In the genomic region with DNA sequence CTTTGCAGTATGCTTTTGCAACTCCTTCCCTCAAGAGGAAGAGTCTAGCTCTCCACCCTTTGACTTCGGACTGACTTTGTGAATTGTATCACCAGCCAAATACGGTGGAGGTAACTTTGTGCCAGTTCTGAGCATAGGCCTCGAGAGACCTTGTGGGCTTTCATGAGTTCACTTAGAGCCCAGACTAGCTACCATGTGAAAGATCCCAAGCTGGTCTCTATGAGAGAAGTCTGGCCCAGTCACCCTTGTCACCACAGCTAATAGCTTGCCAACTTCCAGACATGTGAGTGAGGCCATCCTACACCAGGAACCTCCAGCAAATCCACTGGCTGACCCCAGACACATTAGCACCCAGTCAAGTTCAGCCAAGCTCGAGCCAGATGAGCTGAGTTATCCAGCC, we compare ENCODE assay signal across 18 cellular contexts.
A peak's percentile ranks its signal among the peaks of the same experiment; 100 is the strongest.
DNase-seq lines count a peak whose midpoint lies in the region; ATAC-seq and TF ChIP-seq lines count a peak whose summit lies in the region.
"Had no signal": no experiment of that assay in that cellular context is flagged by ENCODE, and none has a peak within 500 bp of the region (broad histone marks: within the 10 kb centered on the region; RNA-seq: fewer than 3 reads in every experiment).

No MANE protein-coding gene starts in this region.

- intact Hi-C loops in sciatic nerve (cut with DNase I) (loop anchor here (10.0 kb wide), 1 partner anchor 1056 kb away; no protein-coding TSS in a partner anchor), Right ventricle myocardium superior (cut with DNase I) (no loop called here)

- peaks cover 16% of the 10 kb centered on the region for H3K9me3 Mint-ChIP-seq in GM23338

- no peak overlapping the region for H3K27ac ChIP-seq in GM23338 (ENCODE audit: low read depth)
- H3K27ac ChIP-seq: 22Rv1; A549; BLaER1 treated with 17β-estradiol and CSF1 and Interleukin-3, amounts not matched to agents 10 nM and 100 nM; C4-2B had no signal

- H3K9me2 ChIP-seq in GM23338 (ENCODE audit: insufficient read depth) = no peaks in the 10 kb centered on the region

- TF ChIP-seq CTCF in GM23338 (conservative IDR thresholded peaks at IDR 0.05; ENCODE audit: low read depth in 2 of 2) = no peak

- H3F3A ChIP-seq in GM23338 (replicated peaks; ENCODE audit: low read depth) = no peaks in the 10 kb centered on the region

- H3K4me3 ChIP-seq in GM23338 = no peak overlapping the region
- H3K4me3 ChIP-seq: A549; BLaER1 treated with 17β-estradiol and CSF1 and Interleukin-3, amounts not matched to agents 10 nM and 100 nM had no signal

- no peak overlapping the region for H3K4me3 Mint-ChIP-seq in GM23338
- H3K4me3 Mint-ChIP-seq: B cell; CD4-positive, alpha-beta T cell; CD8-positive, alpha-beta T cell had no signal

- H4K20me1 ChIP-seq in GM23338 (replicated peaks; ENCODE audit: insufficient read depth) = no peaks in the 10 kb centered on the region
- H4K20me1 ChIP-seq: BLaER1 treated with 17β-estradiol and CSF1 and Interleukin-3, amounts not matched to agents 10 nM and 100 nM had no signal

- DNase-seq in GM23338 (ENCODE audit: low spot score) (no peak), kidney glomerular epithelial cell (lab: John Stamatoyannopoulos, UW) (peak; percentile 23), sciatic nerve (ENCODE audit: low spot score) (no peak), Right ventricle myocardium superior (no peak), UCSD-AML1 (lab: John Stamatoyannopoulos, UW; ENCODE audit: unreplicated experiment) (no peak), NCI-H2196 treated with DMSO at 0.1 percent for 48 hours (lab: John Stamatoyannopoulos, UW; ENCODE audit: unreplicated experiment) (no peak)
- DNase-seq: AML-193; Caco-2; Calu3; CD4-positive, alpha-beta T cell; CD8-positive, alpha-beta T cell; DMS79 treated with DMSO at 0.1 percent for 48 hours; GF-D8 had no signal

- H3K27me3 ChIP-seq in GM23338 (ENCODE audit: insufficient read depth) = no peaks in the 10 kb centered on the region
- H3K27me3 ChIP-seq: BLaER1 treated with 17β-estradiol and CSF1 and Interleukin-3, amounts not matched to agents 10 nM and 100 nM had no signal

- H3K27me3 Mint-ChIP-seq in GM23338 (ENCODE audit: insufficient read depth, low read depth, poor library complexity) = peaks cover 8% of the 10 kb centered on the region
- H3K27me3 Mint-ChIP-seq: CD4-positive, alpha-beta T cell had no signal

- peaks cover 6% of the 10 kb centered on the region; the same call in 1 of the 2 replicates for H3K4me1 ChIP-seq in GM23338 (ENCODE audit: insufficient read depth)
- H3K4me1 ChIP-seq: A549; BLaER1 treated with 17β-estradiol and CSF1 and Interleukin-3, amounts not matched to agents 10 nM and 100 nM; Caco-2 had no signal

- H3K79me2 ChIP-seq in GM23338 (replicated peaks; ENCODE audit: insufficient read depth) = no peaks in the 10 kb centered on the region

- H3K36me3 Mint-ChIP-seq in GM23338 (ENCODE audit: low read depth) = peaks cover 6% of the 10 kb centered on the region; the same call in 1 of the 3 replicates
- H3K36me3 Mint-ChIP-seq: CD8-positive, alpha-beta T cell had no signal

- H3K4me1 Mint-ChIP-seq in GM23338 = peaks cover 19% of the 10 kb centered on the region
- H3K4me1 Mint-ChIP-seq: B cell had no signal

- no peak overlapping the region for H3K4me2 ChIP-seq in GM23338
- H3K4me2 ChIP-seq: A549; BLaER1 treated with 17β-estradiol and CSF1 and Interleukin-3, amounts not matched to agents 10 nM and 100 nM had no signal

- H2AFZ ChIP-seq in GM23338 = peak overlapping the region; percentile 52; the same call in 1 of the 2 replicates

- H3K36me3 ChIP-seq in GM23338 (ENCODE audit: insufficient read depth) = no peaks in the 10 kb centered on the region
- H3K36me3 ChIP-seq: BLaER1 treated with 17β-estradiol and CSF1 and Interleukin-3, amounts not matched to agents 10 nM and 100 nM had no signal

- no peak for ATAC-seq in GM23338
- ATAC-seq in sciatic nerve = peak; percentile 57
- ATAC-seq in Right ventricle myocardium superior (ENCODE audit: poor library complexity) = no peak
- ATAC-seq: A549; CD8-positive, alpha-beta T cell had no signal

- no peak overlapping the region for H3K27ac Mint-ChIP-seq in GM23338
- H3K27ac Mint-ChIP-seq: B cell; CD4-positive, alpha-beta T cell; CD8-positive, alpha-beta T cell had no signal

TF ChIP-seq in GM23338, 12 proteins besides CTCF, POLR2A, EP300 and RAD21:
- TF ChIP-seq NANOG (IDR thresholded peaks at IDR 0.05; ENCODE audit: borderline replicate concordance) = no peak
